15 cellular contexts compared by ENCODE assay signal in the genomic region with DNA sequence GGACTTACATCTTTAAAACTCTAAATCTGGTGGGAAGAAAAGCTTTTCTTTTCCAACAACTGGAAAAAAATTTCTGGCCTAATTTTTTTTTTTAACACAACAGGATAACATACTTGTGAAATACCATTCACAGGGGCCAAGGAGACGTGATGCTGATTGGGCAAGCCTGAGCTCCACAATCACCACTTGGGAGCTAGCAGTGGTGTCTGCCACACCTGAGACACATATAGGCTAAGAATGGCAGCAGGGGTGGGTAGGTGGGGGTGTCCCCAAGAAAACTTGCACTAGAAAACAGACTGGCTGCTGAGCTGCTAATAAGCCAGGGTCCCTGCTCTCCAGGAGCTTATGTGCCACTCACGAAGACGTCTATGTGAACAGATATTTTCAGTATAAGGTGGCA. TPM values are rescaled to one million over a fixed set of nuclear protein-coding genes. Genes with fewer than 3 reads are reported as not detected.
A peak's percentile ranks its signal among the peaks of the same experiment; 100 is the strongest.
DNase-seq lines count a peak whose midpoint lies in the region; ATAC-seq and TF ChIP-seq lines count a peak whose summit lies in the region.
"Had no signal": no experiment of that assay in that cellular context is flagged by ENCODE, and none has a peak within 500 bp of the region (broad histone marks: within the 10 kb centered on the region; RNA-seq: fewer than 3 reads in every experiment).

No MANE protein-coding gene starts in this region.

- DNase-seq in mesendoderm: peak; percentile 62
- no peak for DNase-seq in thoracic aorta (ENCODE audit: low spot score)
- DNase-seq in activated T-cell treated with anti-CD3 and anti-CD28 coated beads, Interleukin-2, amount 50 U/mL, for 24 hours: no peak
- no peak for DNase-seq in NCI-H1092 (lab: John Stamatoyannopoulos, UW)
- DNase-seq in AG08396 (ENCODE audit: low spot score): no peak
- no peak for DNase-seq in NCI-H82 (lab: John Stamatoyannopoulos, UW)
- DNase-seq: AML-193; Caco-2; CD8-positive, alpha-beta memory T cell; DND-41; GDM1 had no signal

- H3K4me2 ChIP-seq in mesendoderm (ENCODE audit: low read length): no peak overlapping the region

- peaks cover 5% of the 10 kb centered on the region for H3K4me1 Mint-ChIP-seq in activated T-cell treated with anti-CD3 and anti-CD28 coated beads, Interleukin-2, amount 50 U/mL, for 24 hours (ENCODE audit: low read depth)

- H3K9me3 ChIP-seq in thoracic aorta: no peaks in the 10 kb centered on the region
- H3K9me3 ChIP-seq: Caco-2, HAP-1 had no signal

- H3K79me1 ChIP-seq in mesendoderm (ENCODE audit: low read length): no peaks in the 10 kb centered on the region

- no peak overlapping the region for H4K5ac ChIP-seq in mesendoderm (ENCODE audit: low read length)

- H3K79me2 ChIP-seq in mesendoderm (ENCODE audit: control insufficient read depth, insufficient read depth, low read length): no peaks in the 10 kb centered on the region

- H3K27ac Mint-ChIP-seq in activated T-cell treated with anti-CD3 and anti-CD28 coated beads, Interleukin-2, amount 50 U/mL, for 24 hours: no peak overlapping the region

- H2AK5ac ChIP-seq in mesendoderm (ENCODE audit: low read length): no peak overlapping the region

- no peak overlapping the region for H3K4me3 Mint-ChIP-seq in activated T-cell treated with anti-CD3 and anti-CD28 coated beads, Interleukin-2, amount 50 U/mL, for 24 hours
- H3K4me3 Mint-ChIP-seq: CD8-positive, alpha-beta memory T cell had no signal

- H3K36me3 ChIP-seq in mesendoderm (ENCODE audit: control insufficient read depth, insufficient read depth, low read length): no peaks in the 10 kb centered on the region
- no peaks in the 10 kb centered on the region for H3K36me3 ChIP-seq in thoracic aorta
- H3K36me3 ChIP-seq: BLaER1, HAP-1 had no signal

- H3K27me3 Mint-ChIP-seq in activated T-cell treated with anti-CD3 and anti-CD28 coated beads, Interleukin-2, amount 50 U/mL, for 24 hours: peaks cover 8% of the 10 kb centered on the region

- H4K8ac ChIP-seq in mesendoderm (ENCODE audit: low read depth, low read length): no peak overlapping the region

- H3K4me3 ChIP-seq in mesendoderm (ENCODE audit: low read length) (no peak overlapping the region), thoracic aorta (peak overlapping the region; percentile 20)
- H3K4me3 ChIP-seq: BLaER1, HAP-1 had no signal

- no CpG with 5 or more reads among the region's 3 CpGs for WGBS in mesendoderm (ENCODE audit: extremely low coverage, insufficient coverage, low lambda C conversion rate)

- no peak for ATAC-seq in thoracic aorta (ENCODE audit: insufficient number of reproducible peaks, low FRiP score, low read depth)

- H3K23ac ChIP-seq in mesendoderm (ENCODE audit: low read length): no peak overlapping the region

- peak overlapping the region; percentile 55 for H3K4ac ChIP-seq in mesendoderm (ENCODE audit: low read depth, low read length)

- H3K36me3 Mint-ChIP-seq in activated T-cell treated with anti-CD3 and anti-CD28 coated beads, Interleukin-2, amount 50 U/mL, for 24 hours (ENCODE audit: low read depth): no peaks in the 10 kb centered on the region
- H3K36me3 Mint-ChIP-seq: CD8-positive, alpha-beta memory T cell had no signal

- TF ChIP-seq CTCF in VCaP (conservative IDR thresholded peaks at IDR 0.05): no peak
- TF ChIP-seq CTCF in thoracic aorta (IDR thresholded peaks at IDR 0.05): no peak

- H3K9me3 Mint-ChIP-seq in activated T-cell treated with anti-CD3 and anti-CD28 coated beads, Interleukin-2, amount 50 U/mL, for 24 hours: no peaks in the 10 kb centered on the region
- H3K9me3 Mint-ChIP-seq: CD8-positive, alpha-beta memory T cell had no signal

- H2BK5ac ChIP-seq in mesendoderm (ENCODE audit: low read length): no peak overlapping the region

- no peak overlapping the region for H2BK15ac ChIP-seq in mesendoderm (replicated peaks; ENCODE audit: low read depth)

- H3K27me3 ChIP-seq in mesendoderm (ENCODE audit: insufficient read depth, low read length, poor library complexity) (no peaks in the 10 kb centered on the region), thoracic aorta (replicated peaks; ENCODE audit: insufficient read depth) (no peaks in the 10 kb centered on the region)
- H3K27me3 ChIP-seq: BLaER1 had no signal

- no peak overlapping the region for H3K56ac ChIP-seq in mesendoderm (ENCODE audit: low read length)

- peaks cover 8% of the 10 kb centered on the region for H3K4me1 ChIP-seq in mesendoderm (ENCODE audit: control insufficient read depth, low read depth, low read length)
- H3K4me1 ChIP-seq in thoracic aorta (ENCODE audit: control insufficient read depth in 1 of 2, low read depth in 2 of 2): peaks cover 11 to 57% of the 10 kb centered on the region in 2 donors
- H3K4me1 ChIP-seq: Caco-2 had no signal

- H2BK120ac ChIP-seq in mesendoderm (ENCODE audit: low read depth, low read length): no peak overlapping the region

- H3K18ac ChIP-seq in mesendoderm (ENCODE audit: low read length): no peak overlapping the region

- H3K27ac ChIP-seq in VCaP (peak overlapping the region; percentile 82), mesendoderm (ENCODE audit: low read depth, low read length) (no peak overlapping the region), thoracic aorta (peak overlapping the region; percentile 64 to 84)
- H3K27ac ChIP-seq: BLaER1, HL-60 had no signal

- no peak overlapping the region for H3K9ac ChIP-seq in mesendoderm (ENCODE audit: low read length)
- H3K9ac ChIP-seq: BLaER1 had no signal

RNA-seq across cellular contexts. Expression of gene PKD2, which starts 5.6 kb away (rescaled TPM):
- polyA plus RNA-seq in mesendoderm (2013, experiment 1 of 2): 16.6 TPM
- 17.4 TPM for polyA plus RNA-seq in mesendoderm (2013, experiment 2 of 2)
- total RNA-seq in thoracic aorta: 100 to 1,000 TPM; 254 to 259 TPM

RNA-seq across cellular contexts. Expression of gene SPP1, which starts 26.4 kb away (rescaled TPM):
- 15.4 TPM for polyA plus RNA-seq in mesendoderm (2013, experiment 1 of 2)
- 18.2 TPM for polyA plus RNA-seq in mesendoderm (2013, experiment 2 of 2)
- total RNA-seq in thoracic aorta: 10 to 100 TPM; 22.1 to 29.2 TPM
- polyA plus RNA-seq: CD8-positive, alpha-beta memory T cell had no signal
